Comparison of ENCODE assay signal across 2 cellular contexts in the genomic region with DNA sequence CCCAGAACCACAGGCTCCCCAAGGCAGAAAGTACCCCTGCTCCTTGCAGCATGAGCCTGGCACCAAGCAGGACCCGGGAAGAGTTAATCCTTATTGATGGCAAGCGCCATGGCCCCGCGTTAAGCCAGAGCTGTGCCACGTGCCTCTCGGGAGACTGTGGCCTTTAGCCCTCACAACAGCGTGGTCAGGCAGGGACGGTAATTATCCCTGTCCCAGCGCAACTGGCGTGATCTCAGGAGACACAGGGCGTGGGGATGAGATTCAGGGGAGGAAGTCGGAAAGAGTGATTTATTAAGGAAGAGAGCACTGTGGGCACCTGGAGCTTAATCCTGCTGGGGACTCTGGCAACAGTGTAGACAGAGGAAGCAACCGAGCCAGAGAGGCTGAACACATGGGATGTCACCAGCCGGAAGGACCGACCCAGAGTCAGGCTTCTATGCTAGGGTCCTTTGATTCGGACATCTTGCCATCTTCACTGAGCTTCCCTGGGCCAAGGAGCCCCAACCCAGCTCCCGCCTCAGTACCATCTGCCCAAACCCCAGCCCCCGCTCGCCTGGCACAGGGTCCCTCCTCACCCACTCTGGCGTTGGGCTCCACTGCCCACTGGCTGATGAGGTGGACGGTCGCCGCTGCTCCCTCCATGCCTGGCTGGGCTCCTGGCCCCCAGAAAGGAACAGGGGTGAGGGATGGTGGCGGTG.
A peak's percentile ranks its signal among the peaks of the same experiment; 100 is the strongest.
TF ChIP-seq lines count a peak whose summit lies in the region.

No MANE protein-coding gene starts in this region.

TF ChIP-seq in GM23338, 12 proteins besides CTCF, POLR2A, EP300 and RAD21 (continues in another document):
- no peak for TF ChIP-seq CREB1 (CRISPR knock-in tag; IDR thresholded peaks at IDR 0.05; ENCODE audit: low read depth)
- no peak for TF ChIP-seq ZNF114 (CRISPR knock-in tag; IDR thresholded peaks at IDR 0.05)
- TF ChIP-seq, protein P1, sequence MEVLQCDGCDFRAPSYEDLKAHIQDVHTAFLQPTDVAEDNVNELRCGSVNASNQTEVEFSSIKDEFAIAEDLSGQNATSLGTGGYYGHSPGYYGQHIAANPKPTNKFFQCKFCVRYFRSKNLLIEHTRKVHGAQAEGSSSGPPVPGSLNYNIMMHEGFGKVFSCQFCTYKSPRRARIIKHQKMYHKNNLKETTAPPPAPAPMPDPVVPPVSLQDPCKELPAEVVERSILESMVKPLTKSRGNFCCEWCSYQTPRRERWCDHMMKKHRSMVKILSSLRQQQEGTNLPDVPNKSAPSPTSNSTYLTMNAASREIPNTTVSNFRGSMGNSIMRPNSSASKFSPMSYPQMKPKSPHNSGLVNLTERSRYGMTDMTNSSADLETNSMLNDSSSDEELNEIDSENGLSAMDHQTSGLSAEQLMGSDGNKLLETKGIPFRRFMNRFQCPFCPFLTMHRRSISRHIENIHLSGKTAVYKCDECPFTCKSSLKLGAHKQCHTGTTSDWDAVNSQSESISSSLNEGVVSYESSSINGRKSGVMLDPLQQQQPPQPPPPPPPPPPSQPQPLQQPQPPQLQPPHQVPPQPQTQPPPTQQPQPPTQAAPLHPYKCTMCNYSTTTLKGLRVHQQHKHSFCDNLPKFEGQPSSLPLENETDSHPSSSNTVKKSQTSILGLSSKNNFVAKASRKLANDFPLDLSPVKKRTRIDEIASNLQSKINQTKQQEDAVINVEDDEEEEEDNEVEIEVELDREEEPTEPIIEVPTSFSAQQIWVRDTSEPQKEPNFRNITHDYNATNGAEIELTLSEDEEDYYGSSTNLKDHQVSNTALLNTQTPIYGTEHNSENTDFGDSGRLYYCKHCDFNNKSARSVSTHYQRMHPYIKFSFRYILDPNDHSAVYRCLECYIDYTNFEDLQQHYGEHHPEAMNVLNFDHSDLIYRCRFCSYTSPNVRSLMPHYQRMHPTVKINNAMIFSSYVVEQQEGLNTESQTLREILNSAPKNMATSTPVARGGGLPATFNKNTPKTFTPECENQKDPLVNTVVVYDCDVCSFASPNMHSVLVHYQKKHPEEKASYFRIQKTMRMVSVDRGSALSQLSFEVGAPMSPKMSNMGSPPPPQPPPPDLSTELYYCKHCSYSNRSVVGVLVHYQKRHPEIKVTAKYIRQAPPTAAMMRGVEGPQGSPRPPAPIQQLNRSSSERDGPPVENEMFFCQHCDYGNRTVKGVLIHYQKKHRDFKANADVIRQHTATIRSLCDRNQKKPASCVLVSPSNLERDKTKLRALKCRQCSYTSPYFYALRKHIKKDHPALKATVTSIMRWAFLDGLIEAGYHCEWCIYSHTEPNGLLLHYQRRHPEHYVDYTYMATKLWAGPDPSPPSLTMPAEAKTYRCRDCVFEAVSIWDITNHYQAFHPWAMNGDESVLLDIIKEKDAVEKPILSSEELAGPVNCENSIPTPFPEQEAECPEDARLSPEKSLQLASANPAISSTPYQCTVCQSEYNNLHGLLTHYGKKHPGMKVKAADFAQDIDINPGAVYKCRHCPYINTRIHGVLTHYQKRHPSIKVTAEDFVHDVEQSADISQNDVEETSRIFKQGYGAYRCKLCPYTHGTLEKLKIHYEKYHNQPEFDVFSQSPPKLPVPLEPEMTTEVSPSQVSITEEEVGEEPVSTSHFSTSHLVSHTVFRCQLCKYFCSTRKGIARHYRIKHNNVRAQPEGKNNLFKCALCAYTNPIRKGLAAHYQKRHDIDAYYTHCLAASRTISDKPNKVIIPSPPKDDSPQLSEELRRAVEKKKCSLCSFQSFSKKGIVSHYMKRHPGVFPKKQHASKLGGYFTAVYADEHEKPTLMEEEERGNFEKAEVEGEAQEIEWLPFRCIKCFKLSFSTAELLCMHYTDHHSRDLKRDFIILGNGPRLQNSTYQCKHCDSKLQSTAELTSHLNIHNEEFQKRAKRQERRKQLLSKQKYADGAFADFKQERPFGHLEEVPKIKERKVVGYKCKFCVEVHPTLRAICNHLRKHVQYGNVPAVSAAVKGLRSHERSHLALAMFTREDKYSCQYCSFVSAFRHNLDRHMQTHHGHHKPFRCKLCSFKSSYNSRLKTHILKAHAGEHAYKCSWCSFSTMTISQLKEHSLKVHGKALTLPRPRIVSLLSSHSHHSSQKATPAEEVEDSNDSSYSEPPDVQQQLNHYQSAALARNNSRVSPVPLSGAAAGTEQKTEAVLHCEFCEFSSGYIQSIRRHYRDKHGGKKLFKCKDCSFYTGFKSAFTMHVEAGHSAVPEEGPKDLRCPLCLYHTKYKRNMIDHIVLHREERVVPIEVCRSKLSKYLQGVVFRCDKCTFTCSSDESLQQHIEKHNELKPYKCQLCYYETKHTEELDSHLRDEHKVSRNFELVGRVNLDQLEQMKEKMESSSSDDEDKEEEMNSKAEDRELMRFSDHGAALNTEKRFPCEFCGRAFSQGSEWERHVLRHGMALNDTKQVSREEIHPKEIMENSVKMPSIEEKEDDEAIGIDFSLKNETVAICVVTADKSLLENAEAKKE (CRISPR knock-in tag; IDR thresholded peaks at IDR 0.05), result no peak
- TF ChIP-seq ZNF331 (CRISPR knock-in tag; IDR thresholded peaks at IDR 0.05; ENCODE audit: low read depth), result no peak
- no peak for TF ChIP-seq STAT1 (IDR thresholded peaks at IDR 0.05; ENCODE audit: unreplicated experiment)
- no peak for TF ChIP-seq EZH2phosphoT487 (IDR thresholded peaks at IDR 0.05; ENCODE audit: unreplicated experiment)
- TF ChIP-seq, protein P2, sequence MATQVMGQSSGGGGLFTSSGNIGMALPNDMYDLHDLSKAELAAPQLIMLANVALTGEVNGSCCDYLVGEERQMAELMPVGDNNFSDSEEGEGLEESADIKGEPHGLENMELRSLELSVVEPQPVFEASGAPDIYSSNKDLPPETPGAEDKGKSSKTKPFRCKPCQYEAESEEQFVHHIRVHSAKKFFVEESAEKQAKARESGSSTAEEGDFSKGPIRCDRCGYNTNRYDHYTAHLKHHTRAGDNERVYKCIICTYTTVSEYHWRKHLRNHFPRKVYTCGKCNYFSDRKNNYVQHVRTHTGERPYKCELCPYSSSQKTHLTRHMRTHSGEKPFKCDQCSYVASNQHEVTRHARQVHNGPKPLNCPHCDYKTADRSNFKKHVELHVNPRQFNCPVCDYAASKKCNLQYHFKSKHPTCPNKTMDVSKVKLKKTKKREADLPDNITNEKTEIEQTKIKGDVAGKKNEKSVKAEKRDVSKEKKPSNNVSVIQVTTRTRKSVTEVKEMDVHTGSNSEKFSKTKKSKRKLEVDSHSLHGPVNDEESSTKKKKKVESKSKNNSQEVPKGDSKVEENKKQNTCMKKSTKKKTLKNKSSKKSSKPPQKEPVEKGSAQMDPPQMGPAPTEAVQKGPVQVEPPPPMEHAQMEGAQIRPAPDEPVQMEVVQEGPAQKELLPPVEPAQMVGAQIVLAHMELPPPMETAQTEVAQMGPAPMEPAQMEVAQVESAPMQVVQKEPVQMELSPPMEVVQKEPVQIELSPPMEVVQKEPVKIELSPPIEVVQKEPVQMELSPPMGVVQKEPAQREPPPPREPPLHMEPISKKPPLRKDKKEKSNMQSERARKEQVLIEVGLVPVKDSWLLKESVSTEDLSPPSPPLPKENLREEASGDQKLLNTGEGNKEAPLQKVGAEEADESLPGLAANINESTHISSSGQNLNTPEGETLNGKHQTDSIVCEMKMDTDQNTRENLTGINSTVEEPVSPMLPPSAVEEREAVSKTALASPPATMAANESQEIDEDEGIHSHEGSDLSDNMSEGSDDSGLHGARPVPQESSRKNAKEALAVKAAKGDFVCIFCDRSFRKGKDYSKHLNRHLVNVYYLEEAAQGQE (IDR thresholded peaks at IDR 0.05; ENCODE audit: unreplicated experiment), result no peak
- no peak for TF ChIP-seq EZH2 (IDR thresholded peaks at IDR 0.05; ENCODE audit: low read depth, unreplicated experiment)

TF ChIP-seq in K562, 482 proteins besides CTCF, POLR2A, EP300 and RAD21:
- TF ChIP-seq HDGF (IDR thresholded peaks at IDR 0.05), result no peak
- TF ChIP-seq, protein P3, sequence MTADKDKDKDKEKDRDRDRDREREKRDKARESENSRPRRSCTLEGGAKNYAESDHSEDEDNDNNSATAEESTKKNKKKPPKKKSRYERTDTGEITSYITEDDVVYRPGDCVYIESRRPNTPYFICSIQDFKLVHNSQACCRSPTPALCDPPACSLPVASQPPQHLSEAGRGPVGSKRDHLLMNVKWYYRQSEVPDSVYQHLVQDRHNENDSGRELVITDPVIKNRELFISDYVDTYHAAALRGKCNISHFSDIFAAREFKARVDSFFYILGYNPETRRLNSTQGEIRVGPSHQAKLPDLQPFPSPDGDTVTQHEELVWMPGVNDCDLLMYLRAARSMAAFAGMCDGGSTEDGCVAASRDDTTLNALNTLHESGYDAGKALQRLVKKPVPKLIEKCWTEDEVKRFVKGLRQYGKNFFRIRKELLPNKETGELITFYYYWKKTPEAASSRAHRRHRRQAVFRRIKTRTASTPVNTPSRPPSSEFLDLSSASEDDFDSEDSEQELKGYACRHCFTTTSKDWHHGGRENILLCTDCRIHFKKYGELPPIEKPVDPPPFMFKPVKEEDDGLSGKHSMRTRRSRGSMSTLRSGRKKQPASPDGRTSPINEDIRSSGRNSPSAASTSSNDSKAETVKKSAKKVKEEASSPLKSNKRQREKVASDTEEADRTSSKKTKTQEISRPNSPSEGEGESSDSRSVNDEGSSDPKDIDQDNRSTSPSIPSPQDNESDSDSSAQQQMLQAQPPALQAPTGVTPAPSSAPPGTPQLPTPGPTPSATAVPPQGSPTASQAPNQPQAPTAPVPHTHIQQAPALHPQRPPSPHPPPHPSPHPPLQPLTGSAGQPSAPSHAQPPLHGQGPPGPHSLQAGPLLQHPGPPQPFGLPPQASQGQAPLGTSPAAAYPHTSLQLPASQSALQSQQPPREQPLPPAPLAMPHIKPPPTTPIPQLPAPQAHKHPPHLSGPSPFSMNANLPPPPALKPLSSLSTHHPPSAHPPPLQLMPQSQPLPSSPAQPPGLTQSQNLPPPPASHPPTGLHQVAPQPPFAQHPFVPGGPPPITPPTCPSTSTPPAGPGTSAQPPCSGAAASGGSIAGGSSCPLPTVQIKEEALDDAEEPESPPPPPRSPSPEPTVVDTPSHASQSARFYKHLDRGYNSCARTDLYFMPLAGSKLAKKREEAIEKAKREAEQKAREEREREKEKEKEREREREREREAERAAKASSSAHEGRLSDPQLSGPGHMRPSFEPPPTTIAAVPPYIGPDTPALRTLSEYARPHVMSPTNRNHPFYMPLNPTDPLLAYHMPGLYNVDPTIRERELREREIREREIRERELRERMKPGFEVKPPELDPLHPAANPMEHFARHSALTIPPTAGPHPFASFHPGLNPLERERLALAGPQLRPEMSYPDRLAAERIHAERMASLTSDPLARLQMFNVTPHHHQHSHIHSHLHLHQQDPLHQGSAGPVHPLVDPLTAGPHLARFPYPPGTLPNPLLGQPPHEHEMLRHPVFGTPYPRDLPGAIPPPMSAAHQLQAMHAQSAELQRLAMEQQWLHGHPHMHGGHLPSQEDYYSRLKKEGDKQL (CRISPR knock-in tag; IDR thresholded peaks at IDR 0.05; ENCODE audit: borderline replicate concordance), result 0 out of 2 replicates have a peak, but pooled peaks have one; percentile 68
